In genomic region chr11:81869337-81870065, GRCh38 we compare ENCODE assay signal across 1 cellular context.
TF ChIP-seq lines count a peak whose summit lies in the region.

No MANE protein-coding gene starts in this region.

TF ChIP-seq in GM23338, 12 proteins besides CTCF, POLR2A, EP300 and RAD21 (continued from another document):
- TF ChIP-seq ZNF462 (CRISPR knock-in tag; IDR thresholded peaks at IDR 0.05): no peak
TF ChIP-seq in GM23338: peak in this region for 0.
